ENCODE assay signal across 8 cellular contexts in the genomic region with DNA sequence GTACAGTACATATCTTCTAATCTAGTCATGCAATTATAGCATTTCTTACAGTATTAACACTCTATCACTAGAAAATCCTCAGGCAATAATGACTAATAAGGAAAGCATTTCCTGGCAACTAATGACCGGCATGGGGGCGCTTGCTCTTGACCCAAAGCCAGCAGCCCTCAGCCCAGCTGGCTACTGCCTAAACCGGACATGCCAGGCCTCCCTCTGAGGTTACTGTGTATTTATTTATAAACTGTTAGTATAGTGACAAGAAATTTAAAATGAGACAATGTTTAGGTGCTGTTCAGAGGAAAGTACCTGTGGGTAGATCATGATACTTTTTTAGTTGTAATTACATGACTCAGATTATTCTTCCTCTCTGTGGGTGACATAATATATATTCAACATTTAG.
DNase-seq lines count a peak whose midpoint lies in the region; ATAC-seq, FAIRE-seq and TF ChIP-seq lines count a peak whose summit lies in the region.

No MANE protein-coding gene starts in this region.

- no peak overlapping the region for H3K4me3 ChIP-seq in endothelial cell of umbilical vein (replicated peaks in 1 of 3; ENCODE audit: insufficient read depth in 1 of 3, low read depth in 1 of 3, low read length in 3 of 3)

- DNase-seq in EH (ENCODE audit: low read depth) (peak; percentile 97), HTR-8/SVneo (ENCODE audit: insufficient read length, low spot score) (peak; percentile 71), endothelial cell of umbilical vein (ENCODE audit: low read depth, low spot score) (peak; percentile 97), NCI-H2171 treated with DMSO at 0.1 percent for 48 hours (lab: John Stamatoyannopoulos, UW) (no peak), DMS 273 (lab: John Stamatoyannopoulos, UW; ENCODE audit: unreplicated experiment) (no peak)
- DNase-seq in stimulated activated naive CD8-positive, alpha-beta T cell treated with anti-CD3 and anti-CD28 coated beads, Interleukin-15, Interleukin-2, amounts not matched to agents 100 U/mL and 50 U/mL, for 24 hours = no peak
- DNase-seq in activated CD4-positive, CD25-positive, alpha-beta regulatory T cell treated with anti-CD3 and anti-CD28 coated beads, Interleukin-2, amount 50 U/mL, for 72 hours = no peak

- no peak overlapping the region for H2AFZ ChIP-seq in endothelial cell of umbilical vein (ENCODE audit: low read depth, low read length)

- H3K4me2 ChIP-seq in endothelial cell of umbilical vein (ENCODE audit: insufficient read depth, low read length) = peak overlapping the region; percentile 72

- peak overlapping the region; percentile 78 for H3K9ac ChIP-seq in endothelial cell of umbilical vein (replicated peaks; ENCODE audit: extremely low read depth, insufficient read depth, low read length)

- TF ChIP-seq POLR2A in endothelial cell of umbilical vein (IDR thresholded peaks at IDR 0.05; ENCODE audit: low read depth, low read length) = peak; percentile 49

- peaks cover 25% of the 10 kb centered on the region for H3K4me1 ChIP-seq in endothelial cell of umbilical vein (ENCODE audit: control insufficient read depth, extremely low read depth, insufficient read depth, low read length)

- intact Hi-C loops in endothelial cell of umbilical vein (cut with micrococcal nuclease) = loop anchor here (1.0 to 10.0 kb wide), 14 partner anchors 18 to 828 kb away; no protein-coding TSS in a partner anchor

- H3K79me2 ChIP-seq in endothelial cell of umbilical vein (ENCODE audit: control insufficient read depth, insufficient read depth, low read length) = no peaks in the 10 kb centered on the region

- peak overlapping the region; percentile 97 for H3K27ac ChIP-seq in endothelial cell of umbilical vein (ENCODE audit: insufficient read depth, low read depth, low read length)

- no peaks in the 10 kb centered on the region for H3K9me3 ChIP-seq in endothelial cell of umbilical vein (replicated peaks; ENCODE audit: control insufficient read depth, insufficient read depth, low read length)

- no TSS peak for BruUV-seq in endothelial cell of umbilical vein (replicated peaks; lab: Mats Ljungman, UMichigan)

- no peak for TF ChIP-seq CTCF in endothelial cell of umbilical vein (IDR thresholded peaks at IDR 0.05; ENCODE audit: extremely low read depth in 1 of 2, insufficient read depth in 1 of 2, low read depth in 1 of 2, low read length in 2 of 2)

- POLR2A ChIA-PET in endothelial cell of umbilical vein (lab: Charles Lee) = interaction anchor here (0.6 kb wide), 1 partner anchor 336 kb away, joined by 3 read pairs; no protein-coding TSS in a partner anchor

- dilution Hi-C loops in endothelial cell of umbilical vein (cut with MboI; ENCODE audit: extremely low pct_ligation_motif_present, low sequenced_read_pairs) = no loop called here

- H4K20me1 ChIP-seq in endothelial cell of umbilical vein (replicated peaks; ENCODE audit: control insufficient read depth, extremely low read depth, insufficient read depth, low read length) = no peaks in the 10 kb centered on the region

- FAIRE-seq in HTR-8/SVneo (lab: Jason Lieb, UNC) (no peak), endothelial cell of umbilical vein (lab: Jason Lieb, UNC) (peak; percentile 99)

- CTCF ChIA-PET in endothelial cell of umbilical vein (lab: Charles Lee) = interaction anchor here (1.5 to 1.8 kb wide), 3 partner anchors 24 to 191 kb away, joined by 3 to 7 read pairs (median 6); no protein-coding TSS in a partner anchor

- no peaks in the 10 kb centered on the region for H3K36me3 ChIP-seq in endothelial cell of umbilical vein (ENCODE audit: control insufficient read depth in 2 of 2, extremely low read depth in 1 of 2, insufficient read depth in 2 of 2, low read length in 2 of 2)

- H3K9me1 ChIP-seq in endothelial cell of umbilical vein (replicated peaks; ENCODE audit: control insufficient read depth, extremely low read depth, insufficient read depth, low read length) = no peaks in the 10 kb centered on the region

- no peaks in the 10 kb centered on the region for H3K27me3 ChIP-seq in endothelial cell of umbilical vein (ENCODE audit: control insufficient read depth in 2 of 2, insufficient read depth in 2 of 2, low read length in 2 of 2)

- ATAC-seq in GM21576 (IDR thresholded peaks at IDR 0.05; ENCODE audit: unreplicated experiment) = peak; percentile 53
- ATAC-seq in stimulated activated naive CD8-positive, alpha-beta T cell treated with anti-CD3 and anti-CD28 coated beads, Interleukin-15, Interleukin-2, amounts not matched to agents 100 U/mL and 50 U/mL, for 24 hours = peak; percentile 56

TF ChIP-seq in endothelial cell of umbilical vein, 7 proteins besides CTCF, POLR2A, EP300 and RAD21:
- TF ChIP-seq MYC (IDR thresholded peaks at IDR 0.05; ENCODE audit: low read depth, low read length) (no peak), POLR2AphosphoS5 (IDR thresholded peaks at IDR 0.05; ENCODE audit: insufficient read depth, low read depth, low read length) (peak; percentile 97), EZH2 (IDR thresholded peaks at IDR 0.05; ENCODE audit: borderline replicate concordance, low read depth, low read length, severe bottlenecking) (no peak), FOS (IDR thresholded peaks at IDR 0.05; ENCODE audit: borderline replicate concordance, insufficient read depth, low read length) (peak; percentile 96), JUN (IDR thresholded peaks at IDR 0.05; ENCODE audit: borderline replicate concordance, insufficient read depth, insufficient read length, low read depth) (peak; percentile 94), GATA2 (IDR thresholded peaks at IDR 0.05; ENCODE audit: insufficient read depth, insufficient read length, low read depth, low read length) (peak; percentile 91)
- TF ChIP-seq, protein P1, sequence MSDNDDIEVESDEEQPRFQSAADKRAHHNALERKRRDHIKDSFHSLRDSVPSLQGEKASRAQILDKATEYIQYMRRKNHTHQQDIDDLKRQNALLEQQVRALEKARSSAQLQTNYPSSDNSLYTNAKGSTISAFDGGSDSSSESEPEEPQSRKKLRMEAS (IDR thresholded peaks at IDR 0.05; ENCODE audit: insufficient read depth, insufficient read length) = no peak
TF ChIP-seq in endothelial cell of umbilical vein: peak in this region for 4.

Comparison
In these comparisons a context has a peak if more than half of its experiments do, and no peak if none do; other contexts are left out.
1. DNase-seq: peak in EH (single experiment), HTR-8/SVneo (single experiment) and endothelial cell of umbilical vein (single experiment); none in stimulated activated naive CD8-positive, alpha-beta T cell treated with anti-CD3 and anti-CD28 coated beads, Interleukin-15, Interleukin-2, amounts not matched to agents 100 U/mL and 50 U/mL, for 24 hours (single experiment), NCI-H2171 treated with DMSO at 0.1 percent for 48 hours (single experiment), DMS 273 (single experiment) and activated CD4-positive, CD25-positive, alpha-beta regulatory T cell treated with anti-CD3 and anti-CD28 coated beads, Interleukin-2, amount 50 U/mL, for 72 hours (single experiment).